ENCODE assay signal across 8 cellular contexts in the genomic region with DNA sequence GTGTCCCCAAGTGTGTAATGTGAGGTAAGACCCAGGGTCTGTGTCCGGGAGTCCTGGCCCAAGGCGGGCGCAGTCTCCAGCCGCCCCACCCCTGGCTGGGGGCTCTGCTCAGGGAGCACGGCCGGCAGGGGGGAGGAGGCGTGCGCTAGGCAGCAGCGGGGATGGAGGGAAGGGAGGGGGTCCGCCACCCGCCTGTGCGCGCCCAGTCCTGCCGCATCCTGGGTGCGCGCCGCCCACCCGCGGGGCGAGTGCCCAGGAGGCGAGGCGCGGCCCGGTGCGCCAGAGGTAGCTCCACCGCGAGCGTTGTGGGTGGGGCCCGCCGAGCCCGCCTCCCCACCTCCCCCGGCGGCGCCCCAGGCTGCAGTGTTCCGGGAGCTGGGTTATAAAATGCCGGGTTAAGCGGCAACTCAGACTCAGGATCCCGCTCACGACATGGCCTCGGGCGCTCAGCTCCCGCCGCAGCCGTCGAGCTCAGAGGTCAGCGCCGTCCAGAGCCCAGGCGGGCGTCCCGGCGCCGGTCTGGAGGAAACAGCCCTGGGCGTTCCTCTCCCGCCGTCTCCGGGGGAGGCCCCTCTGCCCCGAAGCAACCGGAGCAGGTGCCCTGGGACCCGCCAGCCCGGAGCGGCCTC. TPM values are rescaled to one million over a fixed set of nuclear protein-coding genes. Genes with fewer than 3 reads are reported as not detected.
A peak's percentile ranks its signal among the peaks of the same experiment; 100 is the strongest.
DNase-seq lines count a peak whose midpoint lies in the region; ATAC-seq lines count a peak whose summit lies in the region.

A gene with protein sequence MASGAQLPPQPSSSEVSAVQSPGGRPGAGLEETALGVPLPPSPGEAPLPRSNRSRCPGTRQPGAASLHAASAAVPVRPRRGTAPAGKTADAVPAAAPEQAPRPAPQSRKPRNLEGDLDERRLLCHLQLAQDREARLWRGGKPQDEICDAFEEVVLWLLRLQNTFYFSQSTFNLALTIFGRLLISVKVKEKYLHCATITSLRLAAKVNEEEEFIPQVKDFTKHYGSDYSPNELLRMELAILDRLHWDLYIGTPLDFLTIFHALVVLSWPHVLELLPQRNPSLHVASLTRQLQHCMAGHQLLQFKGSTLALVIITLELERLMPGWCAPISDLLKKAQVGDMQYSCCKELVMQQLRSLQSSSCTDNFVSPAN (plus strand): TSS at position 363 of the 629 bp plus-strand sequence. CDS start 70 bp downstream, at position 433.

- H2AFZ ChIP-seq in ACC112 (ENCODE audit: low read length, unreplicated experiment): peak within 1 kb of the TSS; percentile 50

- H3K36me3 ChIP-seq in ACC112 (ENCODE audit: insufficient read depth, low read length): no peaks in the 10 kb centered on the region
- H3K36me3 ChIP-seq in iPS-18a (ENCODE audit: control insufficient read depth, low read depth, low read length): no peaks in the 10 kb centered on the region

- peak within 1 kb of the TSS; percentile 7 for H3K9ac ChIP-seq in iPS-18a (ENCODE audit: low read length)

- DNase-seq in RPMI8226: peak; percentile 60
- DNase-seq in activated naive CD8-positive, alpha-beta T cell treated with anti-CD3 and anti-CD28 coated beads, Interleukin-2, amount 10 ng/mL, durations not matched to agents 7 days and 5 days: peak; percentile 80
- DNase-seq in stimulated activated CD4-positive, alpha-beta T cell treated with anti-CD3 and anti-CD28 coated beads, Interleukin-1b, Interleukin-23, amount 100 ng/mL, for 4 hours (ENCODE audit: low read depth in 2 of 2): peak; percentile 59 to 66
- no peak for DNase-seq in foreskin melanocyte
- DNase-seq in middle frontal gyrus (ENCODE audit: extremely low spot score, low spot score): no peak

- no peaks in the 10 kb centered on the region for H3K79me2 ChIP-seq in ACC112 (ENCODE audit: control insufficient read depth, insufficient read depth, low read length, unreplicated experiment)

- H3K4me1 Mint-ChIP-seq in activated naive CD8-positive, alpha-beta T cell treated with anti-CD3 and anti-CD28 coated beads, Interleukin-2, amount 10 ng/mL, durations not matched to agents 7 days and 5 days: peaks cover 30% of the 10 kb centered on the region

- H3K27ac ChIP-seq in ACC112 (ENCODE audit: low read depth, low read length): no peak within 1 kb of the TSS
- H3K27ac ChIP-seq in iPS-18a (ENCODE audit: low read length): no peak within 1 kb of the TSS

- peaks cover 14% of the 10 kb centered on the region for H3K36me3 Mint-ChIP-seq in activated naive CD8-positive, alpha-beta T cell treated with anti-CD3 and anti-CD28 coated beads, Interleukin-2, amount 10 ng/mL, durations not matched to agents 7 days and 5 days

- peak; percentile 44 for ATAC-seq in GM19397 (IDR thresholded peaks at IDR 0.05; ENCODE audit: unreplicated experiment)
- peak; percentile 81 for ATAC-seq in activated naive CD8-positive, alpha-beta T cell treated with anti-CD3 and anti-CD28 coated beads, Interleukin-2, amount 10 ng/mL, durations not matched to agents 7 days and 5 days (ENCODE audit: low read depth)

- peak within 1 kb of the TSS; percentile 79 for H3K4me3 Mint-ChIP-seq in activated naive CD8-positive, alpha-beta T cell treated with anti-CD3 and anti-CD28 coated beads, Interleukin-2, amount 10 ng/mL, durations not matched to agents 7 days and 5 days

- peak within 1 kb of the TSS; percentile 72; the same call in 1 of the 2 replicates for H3K4me3 ChIP-seq in ACC112 (ENCODE audit: low read depth, low read length)
- peak within 1 kb of the TSS; percentile 56 for H3K4me3 ChIP-seq in iPS-18a (ENCODE audit: low read length)

- peaks cover 51% of the 10 kb centered on the region for H3K27me3 ChIP-seq in ACC112 (ENCODE audit: insufficient read depth, low read length)
- H3K27me3 ChIP-seq in iPS-18a (ENCODE audit: control insufficient read depth, insufficient read depth, low read length): peaks cover 69% of the 10 kb centered on the region

- POLR2A ChIA-PET in activated naive CD8-positive, alpha-beta T cell treated with anti-CD3 and anti-CD28 coated beads, Interleukin-2, amount 10 ng/mL, durations not matched to agents 7 days and 5 days (lab: Charles Lee): interaction anchor here (0.5 to 2.8 kb wide), 11 partner anchors 10 to 250 kb away, joined by 3 to 22 read pairs (median 4); partner anchors contain the start of gene KIF3A

- no peaks in the 10 kb centered on the region for H3K9me3 Mint-ChIP-seq in activated naive CD8-positive, alpha-beta T cell treated with anti-CD3 and anti-CD28 coated beads, Interleukin-2, amount 10 ng/mL, durations not matched to agents 7 days and 5 days

- peak within 1 kb of the TSS; percentile 77 for H3K27ac Mint-ChIP-seq in activated naive CD8-positive, alpha-beta T cell treated with anti-CD3 and anti-CD28 coated beads, Interleukin-2, amount 10 ng/mL, durations not matched to agents 7 days and 5 days

- peaks cover 16% of the 10 kb centered on the region for H3K27me3 Mint-ChIP-seq in activated naive CD8-positive, alpha-beta T cell treated with anti-CD3 and anti-CD28 coated beads, Interleukin-2, amount 10 ng/mL, durations not matched to agents 7 days and 5 days

- no peaks in the 10 kb centered on the region for H3K9me3 ChIP-seq in iPS-18a (ENCODE audit: control insufficient read depth, low read depth, low read length)

- H3K4me1 ChIP-seq in ACC112 (ENCODE audit: control insufficient read depth, insufficient read depth, low read length, unreplicated experiment): peaks cover 18% of the 10 kb centered on the region
- H3K4me1 ChIP-seq in iPS-18a (ENCODE audit: control insufficient read depth, low read depth, low read length): no peaks in the 10 kb centered on the region

RNA-seq across cellular contexts. Expression of the gene that starts here (rescaled TPM):
- 10 to 100 TPM in 1 of 2 experiments, 1 to 10 TPM in 1; 8.9 to 12.4 TPM for total RNA-seq in activated naive CD8-positive, alpha-beta T cell treated with anti-CD3 and anti-CD28 coated beads, Interleukin-2, amount 10 ng/mL, durations not matched to agents 7 days and 5 days

Comparison
In these comparisons a context has a peak if more than half of its experiments do, and no peak if none do; other contexts are left out.
1. DNase-seq: peak in RPMI8226 (single experiment), activated naive CD8-positive, alpha-beta T cell treated with anti-CD3 and anti-CD28 coated beads, Interleukin-2, amount 10 ng/mL, durations not matched to agents 7 days and 5 days (single experiment) and stimulated activated CD4-positive, alpha-beta T cell treated with anti-CD3 and anti-CD28 coated beads, Interleukin-1b, Interleukin-23, amount 100 ng/mL, for 4 hours (2 of 2); none in foreskin melanocyte (single experiment) and middle frontal gyrus (single experiment).